In the genomic region with DNA sequence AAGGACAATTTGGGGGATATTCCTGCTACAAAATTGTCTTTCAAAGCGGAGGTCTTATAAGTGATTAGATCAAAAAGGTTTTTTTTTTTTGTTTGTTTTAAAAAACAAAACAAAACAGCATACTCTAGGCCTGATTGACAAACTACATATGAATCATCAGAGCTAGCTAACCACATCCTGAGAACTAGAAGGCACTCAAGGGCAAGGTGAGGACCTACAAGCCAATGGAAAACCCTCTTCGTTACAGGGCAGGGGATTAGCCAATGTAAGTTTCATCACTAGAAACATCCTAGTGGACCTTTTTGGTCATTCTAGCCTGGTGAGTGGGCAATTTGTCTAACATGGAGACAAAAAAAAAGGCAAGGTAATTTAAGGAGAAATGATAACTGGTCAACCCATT, we compare ENCODE assay signal across 26 cellular contexts.
DNase-seq lines count a peak whose midpoint lies in the region; ATAC-seq and TF ChIP-seq lines count a peak whose summit lies in the region.
"Had no signal": no experiment of that assay in that cellular context is flagged by ENCODE, and none has a peak within 500 bp of the region (broad histone marks: within the 10 kb centered on the region; RNA-seq: fewer than 3 reads in every experiment).

No MANE protein-coding gene starts in this region.

- H3K4me3 ChIP-seq in NB4 (ENCODE audit: low read depth, low read length) (no peak overlapping the region), cardiac fibroblast (replicated peaks in 1 of 2; ENCODE audit: low read depth in 2 of 2, low read length in 2 of 2) (no peak overlapping the region), mesenchymal stem cell (ENCODE audit: insufficient read depth in 1 of 2, low read depth in 1 of 2, low read length in 2 of 2) (no peak overlapping the region)
- H3K4me3 ChIP-seq: BLaER1, SJCRH30, skin epidermis, upper lobe of right lung had no signal

- H2BK5ac ChIP-seq in mesenchymal stem cell (ENCODE audit: low read depth, low read length, poor library complexity, severe bottlenecking), result no peak overlapping the region

- no peak overlapping the region for H2BK120ac ChIP-seq in mesenchymal stem cell (ENCODE audit: low read depth, low read length)

- no peak overlapping the region for H3K4ac ChIP-seq in mesenchymal stem cell (ENCODE audit: low read depth in 1 of 2, low read length in 2 of 2)

- POLR2A ChIA-PET in HEK293T (lab: Yijun Ruan, JAX), result no interaction called here

- no peak for TF ChIP-seq POLR2A in NB4 (IDR thresholded peaks at IDR 0.05; ENCODE audit: extremely low read depth, insufficient read length)

- DNase-seq in DMS79 treated with DMSO at 0.1 percent for 48 hours (lab: John Stamatoyannopoulos, UW) (peak; percentile 0), DMS79 (lab: John Stamatoyannopoulos, UW) (no peak), NB4 (ENCODE audit: low read depth) (peak; percentile 23), cardiac fibroblast (ENCODE audit: low read depth in 2 of 2) (peak; percentile 26 to 33), mesenchymal stem cell (peak; percentile 74), HEK293T (ENCODE audit: extremely low spot score) (no peak), type B pancreatic cell (ENCODE audit: extremely low spot score, unreplicated experiment) (no peak)
- DNase-seq: activated CD4-positive, alpha-beta memory T cell treated with anti-CD3 and anti-CD28 coated beads for 36 hours; activated naive CD4-positive, alpha-beta T cell treated with Interleukin-2 at 50 U/mL for 16 hours; activated T-cell treated with anti-CD3 and anti-CD28 coated beads for 4 hours; effector memory CD8-positive, alpha-beta T cell; H9; hypothalamus; IMR-90; MV-4-11; NCI-H2081 treated with DMSO at 0.1 percent for 48 hours; posterior cingulate gyrus; SJCRH30; upper lobe of right lung; WERI-Rb-1 had no signal

- no peak for ATAC-seq in GM21360 (IDR thresholded peaks at IDR 0.05; ENCODE audit: unreplicated experiment)
- ATAC-seq: effector memory CD8-positive, alpha-beta T cell; upper lobe of right lung had no signal

- H4K8ac ChIP-seq in mesenchymal stem cell (ENCODE audit: low read length), result no peak overlapping the region

- H3K14ac ChIP-seq in mesenchymal stem cell (ENCODE audit: low read length in 2 of 2), result no peak overlapping the region

- no peaks in the 10 kb centered on the region for H3K79me1 ChIP-seq in mesenchymal stem cell (replicated peaks; ENCODE audit: low read length, poor library complexity, severe bottlenecking)

- H4K91ac ChIP-seq in mesenchymal stem cell (ENCODE audit: low read length), result no peak overlapping the region

- H3K36me3 ChIP-seq in mesenchymal stem cell (ENCODE audit: control insufficient read depth in 1 of 2, insufficient read depth in 2 of 2, low read depth in 1 of 2, low read length in 2 of 2), result no peaks in the 10 kb centered on the region
- H3K36me3 ChIP-seq: BLaER1, SJCRH30, upper lobe of right lung, WERI-Rb-1 had no signal

- H3K9ac ChIP-seq in mesenchymal stem cell (ENCODE audit: low read length), result no peak overlapping the region
- H3K9ac ChIP-seq: BLaER1 had no signal

- H3K9me3 Mint-ChIP-seq in type B pancreatic cell, result no peaks in the 10 kb centered on the region
- H3K9me3 Mint-ChIP-seq: activated CD4-positive, alpha-beta memory T cell treated with anti-CD3 and anti-CD28 coated beads for 36 hours; H9; nephron had no signal

- H3K9me3 ChIP-seq in mesenchymal stem cell (ENCODE audit: control insufficient read depth, low read length), result no peaks in the 10 kb centered on the region
- H3K9me3 ChIP-seq: BLaER1, SJCRH30, upper lobe of right lung had no signal

- H3K23ac ChIP-seq in mesenchymal stem cell (ENCODE audit: low read length in 2 of 2), result no peak overlapping the region

- no peak overlapping the region for H2AK5ac ChIP-seq in mesenchymal stem cell (ENCODE audit: low read length, severe bottlenecking)

- CTCF ChIA-PET in HEK293T (lab: Yijun Ruan, JAX), result no interaction called here

- no peak overlapping the region for H3K27ac Mint-ChIP-seq in type B pancreatic cell
- H3K27ac Mint-ChIP-seq: activated CD4-positive, alpha-beta memory T cell treated with anti-CD3 and anti-CD28 coated beads for 36 hours; effector memory CD8-positive, alpha-beta T cell; H9; nephron; stimulated activated naive CD8-positive, alpha-beta T cell treated with anti-CD3 and anti-CD28 coated beads, Interleukin-15, Interleukin-2, amounts not matched to agents 100 ng/mL and 50 ng/mL, for 24 hours had no signal

- no peaks in the 10 kb centered on the region for H3K4me1 Mint-ChIP-seq in type B pancreatic cell (ENCODE audit: unreplicated experiment)
- H3K4me1 Mint-ChIP-seq: H9 had no signal

- no peak overlapping the region for H3K27ac ChIP-seq in mesenchymal stem cell (ENCODE audit: low read length, poor library complexity, severe bottlenecking)
- H3K27ac ChIP-seq: 22Rv1, BLaER1, SJCRH30, skin epidermis, upper lobe of right lung, WERI-Rb-1 had no signal

- 36% methylated on average over 1 of the region's 2 CpGs for WGBS in mesenchymal stem cell

- no peak overlapping the region for H2AFZ ChIP-seq in mesenchymal stem cell (ENCODE audit: low read depth, low read length)

- H3K4me3 Mint-ChIP-seq in type B pancreatic cell, result no peak overlapping the region
- H3K4me3 Mint-ChIP-seq: activated CD4-positive, alpha-beta memory T cell treated with anti-CD3 and anti-CD28 coated beads for 36 hours; effector memory CD8-positive, alpha-beta T cell; H9; nephron; stimulated activated naive CD8-positive, alpha-beta T cell treated with anti-CD3 and anti-CD28 coated beads, Interleukin-15, Interleukin-2, amounts not matched to agents 100 ng/mL and 50 ng/mL, for 24 hours had no signal

- no peak overlapping the region for H3K18ac ChIP-seq in mesenchymal stem cell (ENCODE audit: low read depth in 1 of 2, low read length in 2 of 2)

- H3K4me1 ChIP-seq in mesenchymal stem cell (ENCODE audit: control insufficient read depth, insufficient read depth, low read depth, low read length), result no peaks in the 10 kb centered on the region
- H3K4me1 ChIP-seq: SJCRH30, upper lobe of right lung had no signal

- TF ChIP-seq CTCF in NB4 (IDR thresholded peaks at IDR 0.05; ENCODE audit: low read depth, low read length) (no peak), cardiac fibroblast (IDR thresholded peaks at IDR 0.05; ENCODE audit: low read depth, low read length) (no peak), type B pancreatic cell (conservative IDR thresholded peaks at IDR 0.05) (no peak)

- no peak overlapping the region for H2BK12ac ChIP-seq in mesenchymal stem cell (ENCODE audit: low read length in 2 of 2)

- H3K36me3 Mint-ChIP-seq in type B pancreatic cell, result no peaks in the 10 kb centered on the region
- H3K36me3 Mint-ChIP-seq: activated CD4-positive, alpha-beta memory T cell treated with anti-CD3 and anti-CD28 coated beads for 36 hours had no signal

- no peaks in the 10 kb centered on the region for H3K27me3 Mint-ChIP-seq in type B pancreatic cell
- H3K27me3 Mint-ChIP-seq: activated CD4-positive, alpha-beta memory T cell treated with anti-CD3 and anti-CD28 coated beads for 36 hours; effector memory CD8-positive, alpha-beta T cell; stimulated activated naive CD8-positive, alpha-beta T cell treated with anti-CD3 and anti-CD28 coated beads, Interleukin-15, Interleukin-2, amounts not matched to agents 100 ng/mL and 50 ng/mL, for 24 hours had no signal

- H3K4me2 ChIP-seq in mesenchymal stem cell (ENCODE audit: low read length, poor library complexity, severe bottlenecking), result no peak overlapping the region
- H3K4me2 ChIP-seq: BLaER1 had no signal

- H2BK15ac ChIP-seq in mesenchymal stem cell (ENCODE audit: low read depth, poor library complexity, severe bottlenecking), result no peak overlapping the region

- H3K27me3 ChIP-seq in mesenchymal stem cell (ENCODE audit: control insufficient read depth in 1 of 2, insufficient read depth in 1 of 2, low read length in 2 of 2), result no peaks in the 10 kb centered on the region
- H3K27me3 ChIP-seq: BLaER1, SJCRH30, upper lobe of right lung had no signal

TF ChIP-seq in HEK293T, 16 proteins besides CTCF, POLR2A, EP300 and RAD21:
- TF ChIP-seq NFRKB (IDR thresholded peaks at IDR 0.05) (no peak), TARDBP (IDR thresholded peaks at IDR 0.05) (no peak), BHLHE40 (IDR thresholded peaks at IDR 0.05; ENCODE audit: borderline replicate concordance) (no peak)
TF ChIP-seq in HEK293T: peak in this region for 0.

Comparison
In these comparisons a context has a peak if more than half of its experiments do, and no peak if none do; other contexts are left out.
1. DNase-seq: peak in DMS79 treated with DMSO at 0.1 percent for 48 hours (single experiment), NB4 (single experiment), cardiac fibroblast (2 of 2) and mesenchymal stem cell (single experiment); none in DMS79 (single experiment), HEK293T (single experiment) and type B pancreatic cell (single experiment).